In genomic region chr12:48078901-48079300, GRCh38 we compare ENCODE assay signal across 19 cellular contexts. TPM values are rescaled to one million over a fixed set of nuclear protein-coding genes. Genes with fewer than 3 reads are reported as not detected.
A peak's percentile ranks its signal among the peaks of the same experiment; 100 is the strongest.
DNase-seq lines count a peak whose midpoint lies in the region; TF ChIP-seq lines count a peak whose summit lies in the region.
"Had no signal": no experiment of that assay in that cellular context is flagged by ENCODE, and none has a peak within 500 bp of the region (broad histone marks: within the 10 kb centered on the region; RNA-seq: fewer than 3 reads in every experiment).

No MANE protein-coding gene starts in this region.

- H3K27ac Mint-ChIP-seq in activated naive CD8-positive, alpha-beta T cell treated with anti-CD3 and anti-CD28 coated beads for 36 hours: no peak overlapping the region
- H3K27ac Mint-ChIP-seq: activated B cell treated with CpG ODN at 0.5 μM for 24 hours; activated naive CD4-positive, alpha-beta T cell treated with anti-CD3 and anti-CD28 coated beads, Interleukin-2, amount 10 ng/mL, durations not matched to agents 7 days and 5 days had no signal

- no peaks in the 10 kb centered on the region for H4K20me1 ChIP-seq in GM23248 (ENCODE audit: insufficient read depth)
- H4K20me1 ChIP-seq in fibroblast of lung (ENCODE audit: control insufficient read depth, extremely low read depth, insufficient read depth, low read length): no peaks in the 10 kb centered on the region

- in situ Hi-C loops in GM23248 (cut with MboI): no loop called here

- H3K4me1 ChIP-seq in GM23248 (ENCODE audit: insufficient read depth) (peaks cover 15% of the 10 kb centered on the region), fibroblast of lung (ENCODE audit: control insufficient read depth, extremely low read depth, insufficient read depth, low read length) (peaks cover 3% of the 10 kb centered on the region)

- no peak for TF ChIP-seq POLR2A in erythroblast (IDR thresholded peaks at IDR 0.05; ENCODE audit: low read length)

- peak; percentile 81 for DNase-seq in GM23248
- peak; percentile 14 for DNase-seq in RWPE1 (ENCODE audit: low spot score)
- DNase-seq in fibroblast of lung (ENCODE audit: low read depth in 2 of 2): peak; percentile 35 to 59
- peak; percentile 31 for DNase-seq in stromal cell of bone marrow (ENCODE audit: low read depth)
- DNase-seq in NK-92 (lab: John Stamatoyannopoulos, UW; ENCODE audit: unreplicated experiment): no peak
- DNase-seq in retina: no peak
- DNase-seq in activated naive CD8-positive, alpha-beta T cell treated with anti-CD3 and anti-CD28 coated beads for 36 hours: no peak
- no peak for DNase-seq in erythroblast (lab: John Stamatoyannopoulos, UW)
- DNase-seq: activated B cell treated with CpG ODN at 0.5 μM for 24 hours; activated CD8-positive, alpha-beta memory T cell treated with anti-CD3 and anti-CD28 coated beads, Interleukin-2, amount 50 U/mL, for 4 hours; activated naive CD4-positive, alpha-beta T cell treated with anti-CD3 and anti-CD28 coated beads, Interleukin-2, amount 10 ng/mL, durations not matched to agents 7 days and 5 days; CD4-positive, alpha-beta memory T cell; effector CD8-positive, alpha-beta T cell; heart right ventricle; NCI-H2029; NCI-H526; stimulated activated naive CD4-positive, alpha-beta T cell treated with Interleukin-2 at 50 U/mL for 16 hours had no signal

- peaks cover 8% of the 10 kb centered on the region; the same call in 1 of the 2 replicates for H3F3A ChIP-seq in GM23248 (ENCODE audit: insufficient read depth)

- H2AFZ ChIP-seq in GM23248 (peak overlapping the region; percentile 84), fibroblast of lung (ENCODE audit: low read length) (no peak overlapping the region)

- H3K4me2 ChIP-seq in GM23248 (ENCODE audit: unreplicated experiment) (peak overlapping the region; percentile 82), fibroblast of lung (ENCODE audit: extremely low read depth, insufficient read depth, low read length) (no peak overlapping the region)

- 44 to 55% methylated on average over 5 of the region's 5 CpGs for WGBS in GM23248 (ENCODE audit: low coverage in 1 of 2, low lambda C conversion rate in 2 of 2, missing lambda C conversion rate in 2 of 2), 2 experiments

- H3K9ac ChIP-seq in GM23248 (peak overlapping the region; percentile 58), fibroblast of lung (ENCODE audit: insufficient read depth, low read length) (no peak overlapping the region)

- H3K36me3 Mint-ChIP-seq in activated naive CD8-positive, alpha-beta T cell treated with anti-CD3 and anti-CD28 coated beads for 36 hours: peaks cover 28% of the 10 kb centered on the region

- no peaks in the 10 kb centered on the region for H3K9me2 ChIP-seq in GM23248 (ENCODE audit: insufficient read depth)

- H3K36me3 ChIP-seq in GM23248 (ENCODE audit: low read depth) (peaks cover 26% of the 10 kb centered on the region; the same call in 1 of the 2 replicates), fibroblast of lung (ENCODE audit: control insufficient read depth, insufficient read depth, low read length) (peaks cover 3% of the 10 kb centered on the region)

- H3K9me3 Mint-ChIP-seq in activated naive CD8-positive, alpha-beta T cell treated with anti-CD3 and anti-CD28 coated beads for 36 hours: no peaks in the 10 kb centered on the region
- H3K9me3 Mint-ChIP-seq: activated B cell treated with CpG ODN at 0.5 μM for 24 hours; activated naive CD4-positive, alpha-beta T cell treated with anti-CD3 and anti-CD28 coated beads, Interleukin-2, amount 10 ng/mL, durations not matched to agents 7 days and 5 days; CD4-positive, alpha-beta memory T cell had no signal

- POLR2A ChIA-PET in RWPE1 (lab: Yijun Ruan, JAX; ENCODE audit: low non-redundant PET): no interaction called here

- TF ChIP-seq CTCF in RWPE1 (conservative IDR thresholded peaks at IDR 0.05; ENCODE audit: low read depth) (no peak), fibroblast of lung (conservative IDR thresholded peaks at IDR 0.05 in 1 of 2, IDR thresholded peaks at IDR 0.05 in 1 of 2; ENCODE audit: low read depth in 1 of 2, low read length in 2 of 2) (no peak)

- H3K79me2 ChIP-seq in GM23248 (ENCODE audit: insufficient read depth): no peaks in the 10 kb centered on the region; the same call in 1 of the 2 replicates
- no peaks in the 10 kb centered on the region for H3K79me2 ChIP-seq in fibroblast of lung (ENCODE audit: control insufficient read depth, insufficient read depth, low read length)

- H3K27me3 Mint-ChIP-seq in activated naive CD8-positive, alpha-beta T cell treated with anti-CD3 and anti-CD28 coated beads for 36 hours: no peaks in the 10 kb centered on the region
- H3K27me3 Mint-ChIP-seq: activated B cell treated with CpG ODN at 0.5 μM for 24 hours; activated naive CD4-positive, alpha-beta T cell treated with anti-CD3 and anti-CD28 coated beads, Interleukin-2, amount 10 ng/mL, durations not matched to agents 7 days and 5 days; CD4-positive, alpha-beta memory T cell had no signal

- CTCF ChIA-PET in RWPE1 (lab: Yijun Ruan, JAX): interaction anchor here (0.6 kb wide), 2 partner anchors 40 to 208 kb away, joined by 3 to 7 read pairs; partner anchors contain the start of gene PFKM

- H3K27ac ChIP-seq in GM23248 (peak overlapping the region; percentile 72), RWPE1 (peak overlapping the region; percentile 26), fibroblast of lung (ENCODE audit: insufficient read depth, low read length) (no peak overlapping the region)
- H3K27ac ChIP-seq: heart right ventricle, neutrophil, skin epidermis had no signal

- H3K4me3 ChIP-seq in GM23248: no peak overlapping the region; the same call in 1 of the 2 replicates
- H3K4me3 ChIP-seq in fibroblast of lung (replicated peaks in 1 of 4; ENCODE audit: control extremely low read depth in 1 of 4, insufficient read depth in 1 of 4, low read depth in 3 of 4, low read length in 4 of 4): no peak overlapping the region
- H3K4me3 ChIP-seq: heart right ventricle, skin epidermis had no signal

- no peak overlapping the region for H3K4me3 Mint-ChIP-seq in activated naive CD8-positive, alpha-beta T cell treated with anti-CD3 and anti-CD28 coated beads for 36 hours
- H3K4me3 Mint-ChIP-seq: activated B cell treated with CpG ODN at 0.5 μM for 24 hours; activated naive CD4-positive, alpha-beta T cell treated with anti-CD3 and anti-CD28 coated beads, Interleukin-2, amount 10 ng/mL, durations not matched to agents 7 days and 5 days; CD4-positive, alpha-beta memory T cell had no signal

- no peaks in the 10 kb centered on the region for H3K4me1 Mint-ChIP-seq in activated naive CD8-positive, alpha-beta T cell treated with anti-CD3 and anti-CD28 coated beads for 36 hours
- H3K4me1 Mint-ChIP-seq: activated B cell treated with CpG ODN at 0.5 μM for 24 hours; activated naive CD4-positive, alpha-beta T cell treated with anti-CD3 and anti-CD28 coated beads, Interleukin-2, amount 10 ng/mL, durations not matched to agents 7 days and 5 days; CD4-positive, alpha-beta memory T cell had no signal

- H3K9me3 ChIP-seq in GM23248 (ENCODE audit: low read depth) (no peaks in the 10 kb centered on the region), fibroblast of lung (ENCODE audit: control insufficient read depth, insufficient read depth, low read depth, low read length) (no peaks in the 10 kb centered on the region)
- H3K9me3 ChIP-seq: neutrophil had no signal

- H3K27me3 ChIP-seq in GM23248 (replicated peaks; ENCODE audit: insufficient read depth) (no peaks in the 10 kb centered on the region), fibroblast of lung (ENCODE audit: control insufficient read depth, insufficient read depth, low read length) (no peaks in the 10 kb centered on the region)
- H3K27me3 ChIP-seq: heart right ventricle, neutrophil had no signal

RNA-seq across cellular contexts. Expression of gene SENP1, which starts 27.0 kb away (rescaled TPM):
- 15.3 and 28.6 TPM in 2 replicates for total RNA-seq in GM23248 (2014; rRNA removed; shearing (Covaris generic))
- 6.1 and 6.7 TPM in 2 replicates for polyA plus RNA-seq in GM23248 (2016; fragmentation: Nextera tagmentation; extraction: Ambion mirVana)
- total RNA-seq in fibroblast of lung: 12.8 and 14.7 TPM in 2 replicates
- 17.9 and 19.1 TPM in 2 replicates for polyA plus RNA-seq in fibroblast of lung
- polyA plus RNA-seq in fibroblast of lung (2012): 7.9 and 9.5 TPM in 2 replicates
- 11.4 and 15.2 TPM in 2 replicates for polyA minus RNA-seq in fibroblast of lung (ENCODE audit: low replicate concordance)
- 10 to 100 TPM; 42.6 to 53.6 TPM for total RNA-seq in activated naive CD8-positive, alpha-beta T cell treated with anti-CD3 and anti-CD28 coated beads for 36 hours

RNA-seq across cellular contexts. Expression of gene PFKM, which starts 40.3 kb away (rescaled TPM):
- total RNA-seq in GM23248 (2014; rRNA removed; shearing (Covaris generic)): 35.8 and 41.1 TPM in 2 replicates
- 27.6 and 28.8 TPM in 2 replicates for polyA plus RNA-seq in GM23248 (2016; fragmentation: Nextera tagmentation; extraction: Ambion mirVana)
- 87.1 and 98.9 TPM in 2 replicates for total RNA-seq in fibroblast of lung
- 87.6 and 88.4 TPM in 2 replicates for polyA plus RNA-seq in fibroblast of lung
- polyA plus RNA-seq in fibroblast of lung (2012): 64.1 and 66.1 TPM in 2 replicates
- 106 and 147 TPM in 2 replicates for polyA minus RNA-seq in fibroblast of lung (ENCODE audit: low replicate concordance)
- total RNA-seq in activated naive CD8-positive, alpha-beta T cell treated with anti-CD3 and anti-CD28 coated beads for 36 hours: 10 to 100 TPM; 65.4 to 67.7 TPM

Comparison
In these comparisons a context has a peak if more than half of its experiments do, and no peak if none do; other contexts are left out.
1. DNase-seq: peak in GM23248 (single experiment), RWPE1 (single experiment), fibroblast of lung (2 of 2) and stromal cell of bone marrow (single experiment); none in NK-92 (single experiment), retina (single experiment), activated naive CD8-positive, alpha-beta T cell treated with anti-CD3 and anti-CD28 coated beads for 36 hours (single experiment) and erythroblast (0 of 2).